Comparison of ENCODE assay signal across 28 cellular contexts in genomic region chr2:15399241-15399640, GRCh38.
DNase-seq lines count a peak whose midpoint lies in the region; ATAC-seq, FAIRE-seq and TF ChIP-seq lines count a peak whose summit lies in the region.
"Had no signal": no experiment of that assay in that cellular context is flagged by ENCODE, and none has a peak within 500 bp of the region (broad histone marks: within the 10 kb centered on the region; RNA-seq: fewer than 3 reads in every experiment).

No MANE protein-coding gene starts in this region.

- in situ Hi-C loops in K562 (cut with MboI): no loop called here

- no peak overlapping the region for H3K27ac ChIP-seq in K562 (ENCODE audit: extremely low read depth, low read depth, low read length)
- H3K27ac ChIP-seq: 22Rv1, A549, BLaER1 had no signal

- no peaks in the 10 kb centered on the region for H3K27me3 ChIP-seq in K562 (ENCODE audit: control insufficient read depth in 2 of 2, insufficient read depth in 2 of 2, low read length in 2 of 2)
- H3K27me3 ChIP-seq: BLaER1 had no signal

- POLR2A ChIA-PET in activated CD8-positive, alpha-beta T cell treated with anti-CD3 and anti-CD28 coated beads, Interleukin-2, amount 10 ng/mL, durations not matched to agents 7 days and 5 days (lab: Charles Lee): no interaction called here
- POLR2A ChIA-PET in activated CD8-positive, alpha-beta T cell treated with anti-CD3 and anti-CD28 coated beads for 36 hours (lab: Charles Lee): interaction anchor here (0.6 kb wide), 1 partner anchor 178 kb away, joined by 3 read pairs; no protein-coding TSS in a partner anchor
- POLR2A ChIA-PET in K562 (lab: Yijun Ruan, JAX): no interaction called here

- 86% methylated on average over 1 of the region's 1 CpG for WGBS in K562 (ENCODE audit: insufficient coverage, low coverage, missing lambda C conversion rate)

- TF ChIP-seq POLR2A in K562 (conservative IDR thresholded peaks at IDR 0.05): no peak

- no peaks in the 10 kb centered on the region for H3K9me3 Mint-ChIP-seq in activated CD8-positive, alpha-beta T cell treated with anti-CD3 and anti-CD28 coated beads, Interleukin-2, amount 10 ng/mL, durations not matched to agents 7 days and 5 days (ENCODE audit: insufficient read depth)
- no peaks in the 10 kb centered on the region for H3K9me3 Mint-ChIP-seq in activated CD8-positive, alpha-beta T cell treated with anti-CD3 and anti-CD28 coated beads for 36 hours
- H3K9me3 Mint-ChIP-seq: CD14-positive monocyte; CD4-positive, alpha-beta memory T cell; CD4-positive, CD25-positive, alpha-beta regulatory T cell; CD8-positive, alpha-beta memory T cell had no signal

- BruUV-seq in K562 (replicated peaks; lab: Mats Ljungman, UMichigan): no TSS peak

- no peak overlapping the region for H3K4me3 Mint-ChIP-seq in activated CD8-positive, alpha-beta T cell treated with anti-CD3 and anti-CD28 coated beads, Interleukin-2, amount 10 ng/mL, durations not matched to agents 7 days and 5 days
- H3K4me3 Mint-ChIP-seq in activated CD8-positive, alpha-beta T cell treated with anti-CD3 and anti-CD28 coated beads for 36 hours: no peak overlapping the region
- H3K4me3 Mint-ChIP-seq: B cell; CD14-positive monocyte; CD4-positive, alpha-beta memory T cell; CD8-positive, alpha-beta memory T cell had no signal

- intact Hi-C loops in activated CD8-positive, alpha-beta T cell treated with anti-CD3 and anti-CD28 coated beads for 36 hours (cut with micrococcal nuclease): no loop called here
- intact Hi-C loops in K562 (cut with micrococcal nuclease): no loop called here

- TF ChIP-seq CTCF in activated CD8-positive, alpha-beta T cell treated with anti-CD3 and anti-CD28 coated beads for 36 hours (IDR thresholded peaks at IDR 0.05): no peak
- TF ChIP-seq CTCF in K562 (IDR thresholded peaks at IDR 0.05 in 2 of 3, conservative IDR thresholded peaks at IDR 0.05 in 1 of 3; ENCODE audit: insufficient read depth in 2 of 3, low read depth in 1 of 3, low read length in 3 of 3): no peak

- TF ChIP-seq RAD21 in K562 (CRISPR knock-in tag; conservative IDR thresholded peaks at IDR 0.05 in 1 of 2, IDR thresholded peaks at IDR 0.05 in 1 of 2): no peak

- ATAC-seq in activated CD8-positive, alpha-beta T cell treated with anti-CD3 and anti-CD28 coated beads, Interleukin-2, amount 10 ng/mL, durations not matched to agents 7 days and 5 days: no peak
- no peak for ATAC-seq in activated CD8-positive, alpha-beta T cell treated with anti-CD3 and anti-CD28 coated beads for 36 hours
- ATAC-seq in K562: 0 out of 3 replicates have a peak, but pooled peaks have one; percentile 24
- no peak for ATAC-seq in GM19452 (IDR thresholded peaks at IDR 0.05; ENCODE audit: unreplicated experiment)
- ATAC-seq: A549, GM12878 had no signal

- H3K9me3 ChIP-seq in K562 (replicated peaks; ENCODE audit: control insufficient read depth, insufficient read depth, low read depth, low read length): no peaks in the 10 kb centered on the region
- H3K9me3 ChIP-seq: A549, BLaER1 had no signal

- H3K36me3 Mint-ChIP-seq in activated CD8-positive, alpha-beta T cell treated with anti-CD3 and anti-CD28 coated beads, Interleukin-2, amount 10 ng/mL, durations not matched to agents 7 days and 5 days (ENCODE audit: low read depth): peaks cover 6% of the 10 kb centered on the region
- H3K36me3 Mint-ChIP-seq in activated CD8-positive, alpha-beta T cell treated with anti-CD3 and anti-CD28 coated beads for 36 hours (ENCODE audit: low read depth): peaks cover 11% of the 10 kb centered on the region

- H2AFZ ChIP-seq in K562 (ENCODE audit: low read depth, low read length): no peak overlapping the region

- H3K4me1 ChIP-seq in K562 (replicated peaks in 1 of 2; ENCODE audit: control insufficient read depth in 2 of 2, insufficient read depth in 2 of 2, low read length in 2 of 2): no peaks in the 10 kb centered on the region
- H3K4me1 ChIP-seq: A549, BLaER1 had no signal

- peak overlapping the region; percentile 34 for H3K27ac Mint-ChIP-seq in activated CD8-positive, alpha-beta T cell treated with anti-CD3 and anti-CD28 coated beads, Interleukin-2, amount 10 ng/mL, durations not matched to agents 7 days and 5 days
- H3K27ac Mint-ChIP-seq in activated CD8-positive, alpha-beta T cell treated with anti-CD3 and anti-CD28 coated beads for 36 hours: no peak overlapping the region
- H3K27ac Mint-ChIP-seq: B cell; CD14-positive monocyte; CD4-positive, alpha-beta memory T cell; CD4-positive, CD25-positive, alpha-beta regulatory T cell had no signal

- no peak overlapping the region for H3K4me2 ChIP-seq in K562 (ENCODE audit: insufficient read depth, low read length)
- H3K4me2 ChIP-seq: A549, BLaER1 had no signal

- peaks cover 71% of the 10 kb centered on the region for H3K36me3 ChIP-seq in K562 (ENCODE audit: control insufficient read depth, insufficient read depth, low read length)
- H3K36me3 ChIP-seq: BLaER1 had no signal

- H3K4me1 Mint-ChIP-seq in activated CD8-positive, alpha-beta T cell treated with anti-CD3 and anti-CD28 coated beads, Interleukin-2, amount 10 ng/mL, durations not matched to agents 7 days and 5 days (ENCODE audit: low read depth): no peaks in the 10 kb centered on the region
- no peaks in the 10 kb centered on the region for H3K4me1 Mint-ChIP-seq in activated CD8-positive, alpha-beta T cell treated with anti-CD3 and anti-CD28 coated beads for 36 hours (ENCODE audit: low read depth)
- H3K4me1 Mint-ChIP-seq: B cell; CD14-positive monocyte; CD4-positive, alpha-beta memory T cell; CD8-positive, alpha-beta memory T cell had no signal

- no peak for DNase-seq in activated CD8-positive, alpha-beta T cell treated with anti-CD3 and anti-CD28 coated beads, Interleukin-2, amount 10 ng/mL, durations not matched to agents 7 days and 5 days
- DNase-seq in activated CD8-positive, alpha-beta T cell treated with anti-CD3 and anti-CD28 coated beads for 36 hours: no peak
- DNase-seq in SK-N-DZ (ENCODE audit: low spot score) (peak; percentile 91), K562 (ENCODE audit: extremely low read depth in 1 of 4, low spot score in 3 of 4) (no peak), NCI-H2029 treated with DMSO at 0.1 percent for 48 hours (lab: John Stamatoyannopoulos, UW) (no peak), NCI-H1694 treated with DMSO at 0.1 percent for 48 hours (lab: John Stamatoyannopoulos, UW) (no peak)
- DNase-seq: AML-193; C1 segment of cervical spinal cord; CD4-positive, alpha-beta memory T cell; CD4-positive, CD25-positive, alpha-beta regulatory T cell; CD8-positive, alpha-beta memory T cell; COR-L47; DMS 273 treated with DMSO at 0.1 percent for 48 hours; DMS153; DMS53; DMS79; DND-41; EL; GDM1 had no signal

- H3K9ac ChIP-seq in K562 (ENCODE audit: insufficient read depth in 1 of 2, low read depth in 2 of 2, low read length in 2 of 2): no peak overlapping the region
- H3K9ac ChIP-seq: BLaER1 had no signal

- no peak overlapping the region for H3K4me3 ChIP-seq in K562
- H3K4me3 ChIP-seq: A549, BLaER1, GM12878 had no signal

- no peaks in the 10 kb centered on the region for H3K27me3 Mint-ChIP-seq in activated CD8-positive, alpha-beta T cell treated with anti-CD3 and anti-CD28 coated beads, Interleukin-2, amount 10 ng/mL, durations not matched to agents 7 days and 5 days (ENCODE audit: low read depth)
- no peaks in the 10 kb centered on the region for H3K27me3 Mint-ChIP-seq in activated CD8-positive, alpha-beta T cell treated with anti-CD3 and anti-CD28 coated beads for 36 hours
- H3K27me3 Mint-ChIP-seq: B cell; CD4-positive, alpha-beta memory T cell; CD4-positive, CD25-positive, alpha-beta regulatory T cell; CD8-positive, alpha-beta memory T cell had no signal

- H4K20me1 ChIP-seq in K562 (replicated peaks; ENCODE audit: control insufficient read depth, insufficient read depth, low read length): no peaks in the 10 kb centered on the region
- H4K20me1 ChIP-seq: BLaER1 had no signal

- no peaks in the 10 kb centered on the region for H3K79me2 ChIP-seq in K562 (ENCODE audit: control insufficient read depth, insufficient read depth, low read length)

- TF ChIP-seq EP300 in K562 (IDR thresholded peaks at IDR 0.05; ENCODE audit: low read length): no peak

- H3K9me1 ChIP-seq in K562 (ENCODE audit: control insufficient read depth, insufficient read depth, low read length): no peaks in the 10 kb centered on the region

- CTCF ChIA-PET in activated CD8-positive, alpha-beta T cell treated with anti-CD3 and anti-CD28 coated beads, Interleukin-2, amount 10 ng/mL, durations not matched to agents 7 days and 5 days (lab: Charles Lee): no interaction called here
- CTCF ChIA-PET in activated CD8-positive, alpha-beta T cell treated with anti-CD3 and anti-CD28 coated beads for 36 hours (lab: Charles Lee): no interaction called here
- CTCF ChIA-PET in K562 (lab: Yijun Ruan, JAX; ENCODE audit: low intra/inter-chr PET ratio): no interaction called here

- no peak for FAIRE-seq in K562 (lab: Jason Lieb, UNC)
- FAIRE-seq: A549, GM12878, GM12892, GM18507 had no signal

TF ChIP-seq in K562, 482 proteins besides CTCF, POLR2A, EP300 and RAD21 (continues in another document):
- TF ChIP-seq FOXM1 (IDR thresholded peaks at IDR 0.05; ENCODE audit: low read depth): no peak
- TF ChIP-seq FOXM1 (CRISPR knock-in tag; IDR thresholded peaks at IDR 0.05; ENCODE audit: low read depth): no peak
- TF ChIP-seq, protein P1, sequence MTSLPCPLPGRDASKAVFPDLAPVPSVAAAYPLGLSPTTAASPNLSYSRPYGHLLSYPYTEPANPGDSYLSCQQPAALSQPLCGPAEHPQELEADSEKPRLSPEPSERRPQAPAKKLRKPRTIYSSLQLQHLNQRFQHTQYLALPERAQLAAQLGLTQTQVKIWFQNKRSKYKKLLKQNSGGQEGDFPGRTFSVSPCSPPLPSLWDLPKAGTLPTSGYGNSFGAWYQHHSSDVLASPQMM (CRISPR knock-in tag; IDR thresholded peaks at IDR 0.05): no peak
- no peak for TF ChIP-seq TCFL5 (CRISPR knock-in tag; conservative IDR thresholded peaks at IDR 0.05)
- TF ChIP-seq CHD2 (IDR thresholded peaks at IDR 0.05; ENCODE audit: low read depth, low read length): no peak
- no peak for TF ChIP-seq NFYB (IDR thresholded peaks at IDR 0.05; ENCODE audit: extremely low read depth, insufficient read length)
- no peak for TF ChIP-seq ESRRA (IDR thresholded peaks at IDR 0.05; ENCODE audit: borderline replicate concordance, low read depth)
- no peak for TF ChIP-seq CEBPB (tag; IDR thresholded peaks at IDR 0.05)
- TF ChIP-seq KLF1 (tag; IDR thresholded peaks at IDR 0.05): no peak
